In the genomic region with DNA sequence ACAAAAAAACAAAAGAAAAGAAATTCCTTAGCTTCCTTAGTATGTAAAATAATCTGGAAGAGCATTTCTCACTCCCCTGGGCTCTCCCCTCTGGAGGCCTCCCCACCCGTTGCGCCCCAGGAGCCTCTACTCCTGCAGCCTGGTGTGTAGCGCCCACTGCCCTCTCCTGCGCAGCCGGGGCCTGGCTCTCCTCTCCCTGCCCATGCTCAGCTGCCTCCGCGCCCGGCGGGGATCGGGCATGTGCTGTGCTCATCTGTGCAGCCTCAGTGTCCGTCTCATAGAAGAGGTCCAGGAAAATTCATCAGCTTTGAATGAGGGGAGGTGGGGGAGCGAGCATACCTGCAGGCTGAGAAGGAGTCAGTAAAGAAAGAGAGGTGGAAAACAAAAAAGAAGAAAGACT, we compare ENCODE assay signal across 35 cellular contexts.
"Had no signal": no experiment of that assay in that cellular context is flagged by ENCODE, and none has a peak within 500 bp of the region (broad histone marks: within the 10 kb centered on the region; RNA-seq: fewer than 3 reads in every experiment).

No MANE protein-coding gene starts in this region.

- H3K27me3 ChIP-seq: adrenal gland, body of pancreas, brain microvascular endothelial cell, breast epithelium had no signal

- H3K4me1 ChIP-seq: adrenal gland, body of pancreas, breast epithelium had no signal

- H3K4me1 Mint-ChIP-seq: activated B cell treated with CpG ODN at 0.5 μM for 24 hours; activated CD4-positive, alpha-beta T cell treated with anti-CD3 and anti-CD28 coated beads, Interleukin-2, amount 10 ng/mL, durations not matched to agents 24 days and 14 days; activated naive CD8-positive, alpha-beta T cell treated with anti-CD3 and anti-CD28 coated beads for 36 hours; activated T-helper 17 cell treated with anti-CD3 and anti-CD28 coated beads, Interleukin-2, amount 50 U/mL, for 72 hours had no signal

- H3K9me3 Mint-ChIP-seq: activated B cell treated with CpG ODN at 0.5 μM for 24 hours; activated CD4-positive, alpha-beta memory T cell treated with anti-CD3 and anti-CD28 coated beads for 36 hours; activated CD4-positive, alpha-beta T cell treated with anti-CD3 and anti-CD28 coated beads, Interleukin-2, amount 10 ng/mL, durations not matched to agents 24 days and 14 days; activated CD8-positive, alpha-beta T cell treated with anti-CD3 and anti-CD28 coated beads for 36 hours; activated naive CD4-positive, alpha-beta T cell treated with anti-CD3 and anti-CD28 coated beads for 36 hours; activated naive CD4-positive, alpha-beta T cell treated with anti-CD3 and anti-CD28 coated beads, Interleukin-2, amount 50 U/mL, for 72 hours; activated naive CD8-positive, alpha-beta T cell treated with anti-CD3 and anti-CD28 coated beads for 36 hours; activated T-cell treated with anti-CD3 and anti-CD28 coated beads, Interleukin-2, amount 50 U/mL, for 4 hours; activated T-helper 1 cell treated with anti-CD3 and anti-CD28 coated beads, Interleukin-12 subunit alpha, Interleukin-12 subunit beta, Interleukin-2, Interleukin-4 antibody, amounts not matched to agents 30 ng/mL and 10 ng/mL and 1 ng/mL, durations not matched to agents 14 hours and 24 hours and 36 hours; activated T-helper 17 cell treated with anti-CD3 and anti-CD28 coated beads, Interleukin-2, amount 50 U/mL, for 72 hours; T-helper 1 cell treated with Interleukin-12 subunit alpha and Interleukin-12 subunit beta and Interleukin-4 antibody, amounts not matched to agents 30 μg/mL and 1 μg/mL, for 36 hours; T-helper 2 cell treated with Interferon-gamma antibody and Interleukin-4, amounts not matched to agents 5 μg/mL and 100 μg/mL, for 36 hours had no signal

- H3K36me3 ChIP-seq: adrenal gland, brain microvascular endothelial cell, breast epithelium had no signal

- H3K36me3 Mint-ChIP-seq: activated CD4-positive, alpha-beta memory T cell treated with anti-CD3 and anti-CD28 coated beads for 36 hours; activated naive CD4-positive, alpha-beta T cell treated with anti-CD3 and anti-CD28 coated beads, Interleukin-2, amount 50 U/mL, for 72 hours; activated naive CD8-positive, alpha-beta T cell treated with anti-CD3 and anti-CD28 coated beads for 36 hours had no signal

- ATAC-seq: activated CD8-positive, alpha-beta T cell treated with anti-CD3 and anti-CD28 coated beads for 36 hours; activated naive CD4-positive, alpha-beta T cell treated with anti-CD3 and anti-CD28 coated beads, Interleukin-2, amount 50 U/mL, for 72 hours; activated T-cell treated with anti-CD3 and anti-CD28 coated beads, Interleukin-2, amount 50 U/mL, for 4 hours; activated T-cell treated with anti-CD3 and anti-CD28 coated beads, Interleukin-2, amount 50 U/mL, for 72 hours; activated T-helper 17 cell treated with anti-CD3 and anti-CD28 coated beads, Interleukin-2, amount 50 U/mL, for 72 hours; body of pancreas had no signal

- H3K27ac ChIP-seq: adrenal gland, body of pancreas, brain microvascular endothelial cell, breast epithelium, VCaP had no signal

- H3K9me3 ChIP-seq: adrenal gland, body of pancreas, breast epithelium had no signal

- H3K4me3 ChIP-seq: adrenal gland, body of pancreas, breast epithelium had no signal

- H3K4me3 Mint-ChIP-seq: activated B cell treated with CpG ODN at 0.5 μM for 24 hours; activated CD4-positive, alpha-beta memory T cell treated with anti-CD3 and anti-CD28 coated beads for 36 hours; activated CD4-positive, alpha-beta T cell treated with anti-CD3 and anti-CD28 coated beads, Interleukin-2, amount 10 ng/mL, durations not matched to agents 24 days and 14 days; activated CD8-positive, alpha-beta T cell treated with anti-CD3 and anti-CD28 coated beads for 36 hours; activated naive CD4-positive, alpha-beta T cell treated with anti-CD3 and anti-CD28 coated beads for 36 hours; activated naive CD8-positive, alpha-beta T cell treated with anti-CD3 and anti-CD28 coated beads for 36 hours; activated T-cell treated with anti-CD3 and anti-CD28 coated beads, Interleukin-2, amount 50 U/mL, for 4 hours; activated T-cell treated with anti-CD3 and anti-CD28 coated beads, Interleukin-2, amount 50 U/mL, for 72 hours; activated T-helper 1 cell treated with anti-CD3 and anti-CD28 coated beads, Interleukin-12 subunit alpha, Interleukin-12 subunit beta, Interleukin-2, Interleukin-4 antibody, amounts not matched to agents 30 ng/mL and 10 ng/mL and 1 ng/mL, durations not matched to agents 14 hours and 24 hours and 36 hours; activated T-helper 17 cell treated with anti-CD3 and anti-CD28 coated beads, Interleukin-2, amount 50 U/mL, for 72 hours; T-helper 1 cell treated with Interleukin-12 subunit alpha and Interleukin-12 subunit beta and Interleukin-4 antibody, amounts not matched to agents 30 μg/mL and 1 μg/mL, for 36 hours; T-helper 2 cell treated with Interferon-gamma antibody and Interleukin-4, amounts not matched to agents 5 μg/mL and 100 μg/mL, for 36 hours had no signal

- H3K27me3 Mint-ChIP-seq: activated B cell treated with CpG ODN at 0.5 μM for 24 hours had no signal

- H3K27ac Mint-ChIP-seq: activated B cell treated with CpG ODN at 0.5 μM for 24 hours; activated CD4-positive, alpha-beta memory T cell treated with anti-CD3 and anti-CD28 coated beads for 36 hours; activated CD4-positive, alpha-beta T cell treated with anti-CD3 and anti-CD28 coated beads, Interleukin-2, amount 10 ng/mL, durations not matched to agents 24 days and 14 days; activated CD8-positive, alpha-beta T cell treated with anti-CD3 and anti-CD28 coated beads for 36 hours; activated naive CD4-positive, alpha-beta T cell treated with anti-CD3 and anti-CD28 coated beads for 36 hours; activated naive CD4-positive, alpha-beta T cell treated with anti-CD3 and anti-CD28 coated beads, Interleukin-2, amount 50 U/mL, for 72 hours; activated naive CD8-positive, alpha-beta T cell treated with anti-CD3 and anti-CD28 coated beads for 36 hours; activated T-cell treated with anti-CD3 and anti-CD28 coated beads, Interleukin-2, amount 50 U/mL, for 72 hours; activated T-helper 1 cell treated with anti-CD3 and anti-CD28 coated beads, Interleukin-12 subunit alpha, Interleukin-12 subunit beta, Interleukin-2, Interleukin-4 antibody, amounts not matched to agents 30 ng/mL and 10 ng/mL and 1 ng/mL, durations not matched to agents 14 hours and 24 hours and 36 hours; activated T-helper 17 cell treated with anti-CD3 and anti-CD28 coated beads, Interleukin-2, amount 50 U/mL, for 72 hours; T-helper 1 cell treated with Interleukin-12 subunit alpha and Interleukin-12 subunit beta and Interleukin-4 antibody, amounts not matched to agents 30 μg/mL and 1 μg/mL, for 36 hours; T-helper 2 cell treated with Interferon-gamma antibody and Interleukin-4, amounts not matched to agents 5 μg/mL and 100 μg/mL, for 36 hours had no signal

- DNase-seq: activated B cell treated with CpG ODN at 0.5 μM for 24 hours; activated CD4-positive, alpha-beta memory T cell treated with anti-CD3 and anti-CD28 coated beads for 36 hours; activated CD4-positive, alpha-beta T cell treated with anti-CD3 and anti-CD28 coated beads for 4 hours; activated CD4-positive, alpha-beta T cell treated with anti-CD3 and anti-CD28 coated beads, Interleukin-2, amount 10 ng/mL, durations not matched to agents 24 days and 14 days; activated CD4-positive, alpha-beta T cell treated with anti-CD3 and anti-CD28 coated beads, Interleukin-2, amount 50 U/mL, for 1 hour; activated CD4-positive, alpha-beta T cell treated with anti-CD3 and anti-CD28 coated beads, Interleukin-2, amount 50 U/mL, for 4 hours; activated CD4-positive, CD25-positive, alpha-beta regulatory T cell treated with anti-CD3 and anti-CD28 coated beads, Interleukin-2, amount 50 U/mL, for 72 hours; activated CD8-positive, alpha-beta memory T cell treated with anti-CD3 and anti-CD28 coated beads, Interleukin-2, amount 50 U/mL, for 4 hours; activated CD8-positive, alpha-beta T cell treated with anti-CD3 and anti-CD28 coated beads for 36 hours; activated effector memory CD4-positive, alpha-beta T cell treated with anti-CD3 and anti-CD28 coated beads, Interleukin-2, amount 50 U/mL, for 16 hours; activated gamma-delta T cell treated with Interleukin-2 at 50 U/mL for 16 hours; activated naive CD4-positive, alpha-beta T cell; activated naive CD4-positive, alpha-beta T cell treated with anti-CD3 and anti-CD28 coated beads for 36 hours; activated naive CD4-positive, alpha-beta T cell treated with anti-CD3 and anti-CD28 coated beads, Interleukin-2, amount 50 U/mL, for 16 hours; activated naive CD8-positive, alpha-beta T cell treated with anti-CD3 and anti-CD28 coated beads for 36 hours; activated T-cell treated with anti-CD3 and anti-CD28 coated beads for 4 hours; activated T-cell treated with anti-CD3 and anti-CD28 coated beads, Interleukin-2, amount 50 U/mL, for 1 hour; activated T-cell treated with anti-CD3 and anti-CD28 coated beads, Interleukin-2, amount 50 U/mL, for 4 hours; activated T-cell treated with anti-CD3 and anti-CD28 coated beads, Interleukin-2, amount 50 U/mL, for 72 hours; adrenal gland; amniotic stem cell; aorta; body of pancreas; brain microvascular endothelial cell; central memory CD4-positive, alpha-beta T cell; T-helper 1 cell; T-helper 2 cell; T-helper 9 cell had no signal
